ENCODE assay signal across 10 cellular contexts in genomic region chr19:40542197-40542859, GRCh38. TPM values are rescaled to one million over a fixed set of nuclear protein-coding genes. Genes with fewer than 3 reads are reported as not detected.
A peak's percentile ranks its signal among the peaks of the same experiment; 100 is the strongest.
DNase-seq lines count a peak whose midpoint lies in the region; ATAC-seq and TF ChIP-seq lines count a peak whose summit lies in the region.
"Had no signal": no experiment of that assay in that cellular context is flagged by ENCODE, and none has a peak within 500 bp of the region (broad histone marks: within the 10 kb centered on the region; RNA-seq: fewer than 3 reads in every experiment).

No MANE protein-coding gene starts in this region.

- H3K4me3 ChIP-seq in AG10803 (ENCODE audit: low read length) (no peak overlapping the region), mucosa of descending colon (no peak overlapping the region)
- H3K4me3 ChIP-seq in effector memory CD4-positive, alpha-beta T cell (ENCODE audit: insufficient read depth, low read depth, low read length, poor library complexity, severe bottlenecking) = no peak overlapping the region

- TF ChIP-seq CTCF in AG10803 (conservative IDR thresholded peaks at IDR 0.05; ENCODE audit: low read length) = no peak
- TF ChIP-seq CTCF in mucosa of descending colon (IDR thresholded peaks at IDR 0.05) = no peak

- no peaks in the 10 kb centered on the region for H3K27me3 ChIP-seq in effector memory CD4-positive, alpha-beta T cell (replicated peaks; ENCODE audit: control insufficient read depth, insufficient read depth, low read length, poor library complexity, severe bottlenecking)

- H3K27ac ChIP-seq in cingulate gyrus (ENCODE audit: low read depth, low read length) = peak overlapping the region; percentile 4
- no peak overlapping the region for H3K27ac ChIP-seq in effector memory CD4-positive, alpha-beta T cell (ENCODE audit: insufficient read depth, low read length, poor library complexity, severe bottlenecking)

- H3K36me3 ChIP-seq in mucosa of descending colon (ENCODE audit: low read depth) = no peaks in the 10 kb centered on the region
- H3K36me3 ChIP-seq in effector memory CD4-positive, alpha-beta T cell (ENCODE audit: control insufficient read depth, insufficient read depth, low read length) = no peaks in the 10 kb centered on the region

- H3K9me3 ChIP-seq in mucosa of descending colon = no peaks in the 10 kb centered on the region
- H3K9me3 ChIP-seq in effector memory CD4-positive, alpha-beta T cell (ENCODE audit: control insufficient read depth, low read length) = no peaks in the 10 kb centered on the region

- DNase-seq in AG10803 (ENCODE audit: low read depth) = peak; percentile 80
- peak; percentile 70 for DNase-seq in NCI-H1436 treated with DMSO at 0.1 percent for 48 hours (lab: John Stamatoyannopoulos, UW)
- DNase-seq in mucosa of descending colon = peak; percentile 58 to 72 (median 67)
- no peak for DNase-seq in NCI-H2107 (lab: John Stamatoyannopoulos, UW)
- DNase-seq in effector memory CD4-positive, alpha-beta T cell = no peak
- DNase-seq in HUDEP-2 (lab: John Stamatoyannopoulos, UW; ENCODE audit: unreplicated experiment in 76 of 76) = no peak
- DNase-seq in NCI-H1930 (lab: John Stamatoyannopoulos, UW) = no peak
- DNase-seq: activated CD8-positive, alpha-beta T cell treated with anti-CD3 and anti-CD28 coated beads for 36 hours; AML-193 had no signal

- intact Hi-C loops in mucosa of descending colon (cut with DNase I, micrococcal nuclease) = loop anchor here in 1 of 2 donors (10.0 kb wide), 1 partner anchor 52 kb away; no protein-coding TSS in a partner anchor

- no peaks in the 10 kb centered on the region for H3K4me1 ChIP-seq in mucosa of descending colon (ENCODE audit: low read depth)
- H3K4me1 ChIP-seq in effector memory CD4-positive, alpha-beta T cell (ENCODE audit: control insufficient read depth, insufficient read depth, low read length, poor library complexity, severe bottlenecking) = no peaks in the 10 kb centered on the region

- peak; percentile 51 for ATAC-seq in mucosa of descending colon
- ATAC-seq: activated CD8-positive, alpha-beta T cell treated with anti-CD3 and anti-CD28 coated beads for 36 hours had no signal

RNA-seq across cellular contexts. Expression of gene SHKBP1, which starts 34.3 kb away (rescaled TPM):
- 10 to 100 TPM; 58.1 to 70.6 (median 62.2) TPM for total RNA-seq in mucosa of descending colon

RNA-seq across cellular contexts. Expression of gene LTBP4, which starts 58.8 kb away (rescaled TPM):
- 100 to 1,000 TPM; 141 to 244 (median 160) TPM for total RNA-seq in mucosa of descending colon

Comparison
In these comparisons a context has a peak if more than half of its experiments do, and no peak if none do; other contexts are left out.
1. DNase-seq: peak in AG10803 (single experiment), NCI-H1436 treated with DMSO at 0.1 percent for 48 hours (single experiment) and mucosa of descending colon (3 of 3); none in NCI-H2107 (single experiment), effector memory CD4-positive, alpha-beta T cell (0 of 3), HUDEP-2 (0 of 76) and NCI-H1930 (0 of 2).